16 cellular contexts compared by ENCODE assay signal in genomic region chr21:29056538-29057050, GRCh38.
"Had no signal": no experiment of that assay in that cellular context is flagged by ENCODE, and none has a peak within 500 bp of the region (broad histone marks: within the 10 kb centered on the region; RNA-seq: fewer than 3 reads in every experiment).

No MANE protein-coding gene starts in this region.

- H3K27ac ChIP-seq: esophagus squamous epithelium, heart right ventricle, thyroid gland, uterus had no signal

- FAIRE-seq: endometrium, frontal cortex, kidney, TTC549 had no signal

- DNase-seq: activated CD4-positive, alpha-beta T cell treated with anti-CD3 and anti-CD28 coated beads, Interleukin-2, amount 50 U/mL, for 1 hour; activated naive CD4-positive, alpha-beta T cell treated with Interleukin-2 at 50 U/mL for 16 hours; aorta; dorsolateral prefrontal cortex; esophagus squamous epithelium; heart right ventricle; kidney; left ventricle myocardium superior; mesenchymal stem cell; stimulated activated CD4-positive, alpha-beta T cell treated with anti-CD3 and anti-CD28 coated beads, Interleukin-4, amount 100 ng/mL, for 1 hour; thyroid gland; uterus had no signal

- ATAC-seq: heart right ventricle, left ventricle myocardium superior, SK-N-SH treated with all-trans-retinoic acid at 6 μM for 48 hours had no signal
